ENCODE assay signal across 13 cellular contexts in genomic region chr7:40311307-40311706, GRCh38.
DNase-seq lines count a peak whose midpoint lies in the region; ATAC-seq lines count a peak whose summit lies in the region.
"Had no signal": no experiment of that assay in that cellular context is flagged by ENCODE, and none has a peak within 500 bp of the region (broad histone marks: within the 10 kb centered on the region; RNA-seq: fewer than 3 reads in every experiment).

No MANE protein-coding gene starts in this region.

- intact Hi-C loops in left colon (cut with DNase I, micrococcal nuclease) = no loop called here

- peak; percentile 100 for ATAC-seq in GM18499 (IDR thresholded peaks at IDR 0.05; ENCODE audit: insufficient read depth, unreplicated experiment)
- ATAC-seq in HG02610 (IDR thresholded peaks at IDR 0.05; ENCODE audit: unreplicated experiment) = peak; percentile 99
- peak; percentile 100 for ATAC-seq in HG03354 (IDR thresholded peaks at IDR 0.05; ENCODE audit: poor library complexity, severe bottlenecking, unreplicated experiment)
- no peak for ATAC-seq in left colon

- DNase-seq in GM19240 (ENCODE audit: insufficient read length, low spot score) (peak; percentile 9), NCI-H2227 (lab: John Stamatoyannopoulos, UW; ENCODE audit: unreplicated experiment) (no peak), NCI-H510A treated with DMSO at 0.1 percent for 48 hours (lab: John Stamatoyannopoulos, UW) (no peak), iPS-NIHi11 (ENCODE audit: low spot score) (no peak), left colon (no peak)
- DNase-seq: activated effector memory CD4-positive, alpha-beta T cell treated with Interleukin-2 at 50 U/mL for 16 hours; left ventricle myocardium inferior; NCI-H2081; Peyer's patch; tibial artery had no signal
